In the genomic region with DNA sequence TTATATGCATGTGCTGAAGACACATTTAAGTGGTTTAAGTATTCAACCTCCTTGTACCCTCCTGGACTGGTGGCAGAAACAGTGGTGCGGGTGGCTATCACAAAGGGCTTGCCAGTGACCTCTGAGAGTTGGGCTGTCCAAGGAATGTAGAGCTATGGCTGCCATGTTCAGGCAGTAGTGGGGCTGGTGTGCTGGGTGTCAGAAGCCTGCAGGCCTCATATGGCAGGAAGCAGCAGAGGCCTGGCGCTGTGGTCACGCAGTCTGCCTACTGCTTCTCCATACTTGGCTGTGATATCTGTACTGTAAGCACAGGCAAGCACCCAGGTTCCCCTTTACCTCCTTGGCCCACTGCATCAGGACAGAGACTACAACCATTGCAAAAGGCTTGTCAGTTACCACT, we compare ENCODE assay signal across 1 cellular context.
TF ChIP-seq lines count a peak whose summit lies in the region.

No MANE protein-coding gene starts in this region.

TF ChIP-seq in H1, 55 proteins besides CTCF, POLR2A, EP300 and RAD21 (continued from another document):
- no peak for TF ChIP-seq BACH1 (IDR thresholded peaks at IDR 0.05; ENCODE audit: low read length)
- TF ChIP-seq, protein P1, sequence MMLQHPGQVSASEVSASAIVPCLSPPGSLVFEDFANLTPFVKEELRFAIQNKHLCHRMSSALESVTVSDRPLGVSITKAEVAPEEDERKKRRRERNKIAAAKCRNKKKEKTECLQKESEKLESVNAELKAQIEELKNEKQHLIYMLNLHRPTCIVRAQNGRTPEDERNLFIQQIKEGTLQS (IDR thresholded peaks at IDR 0.05; ENCODE audit: insufficient read depth, low read depth, low read length), result no peak
- TF ChIP-seq, protein P2, sequence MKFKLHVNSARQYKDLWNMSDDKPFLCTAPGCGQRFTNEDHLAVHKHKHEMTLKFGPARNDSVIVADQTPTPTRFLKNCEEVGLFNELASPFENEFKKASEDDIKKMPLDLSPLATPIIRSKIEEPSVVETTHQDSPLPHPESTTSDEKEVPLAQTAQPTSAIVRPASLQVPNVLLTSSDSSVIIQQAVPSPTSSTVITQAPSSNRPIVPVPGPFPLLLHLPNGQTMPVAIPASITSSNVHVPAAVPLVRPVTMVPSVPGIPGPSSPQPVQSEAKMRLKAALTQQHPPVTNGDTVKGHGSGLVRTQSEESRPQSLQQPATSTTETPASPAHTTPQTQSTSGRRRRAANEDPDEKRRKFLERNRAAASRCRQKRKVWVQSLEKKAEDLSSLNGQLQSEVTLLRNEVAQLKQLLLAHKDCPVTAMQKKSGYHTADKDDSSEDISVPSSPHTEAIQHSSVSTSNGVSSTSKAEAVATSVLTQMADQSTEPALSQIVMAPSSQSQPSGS (IDR thresholded peaks at IDR 0.05; ENCODE audit: low read length), result no peak
